In the genomic region with DNA sequence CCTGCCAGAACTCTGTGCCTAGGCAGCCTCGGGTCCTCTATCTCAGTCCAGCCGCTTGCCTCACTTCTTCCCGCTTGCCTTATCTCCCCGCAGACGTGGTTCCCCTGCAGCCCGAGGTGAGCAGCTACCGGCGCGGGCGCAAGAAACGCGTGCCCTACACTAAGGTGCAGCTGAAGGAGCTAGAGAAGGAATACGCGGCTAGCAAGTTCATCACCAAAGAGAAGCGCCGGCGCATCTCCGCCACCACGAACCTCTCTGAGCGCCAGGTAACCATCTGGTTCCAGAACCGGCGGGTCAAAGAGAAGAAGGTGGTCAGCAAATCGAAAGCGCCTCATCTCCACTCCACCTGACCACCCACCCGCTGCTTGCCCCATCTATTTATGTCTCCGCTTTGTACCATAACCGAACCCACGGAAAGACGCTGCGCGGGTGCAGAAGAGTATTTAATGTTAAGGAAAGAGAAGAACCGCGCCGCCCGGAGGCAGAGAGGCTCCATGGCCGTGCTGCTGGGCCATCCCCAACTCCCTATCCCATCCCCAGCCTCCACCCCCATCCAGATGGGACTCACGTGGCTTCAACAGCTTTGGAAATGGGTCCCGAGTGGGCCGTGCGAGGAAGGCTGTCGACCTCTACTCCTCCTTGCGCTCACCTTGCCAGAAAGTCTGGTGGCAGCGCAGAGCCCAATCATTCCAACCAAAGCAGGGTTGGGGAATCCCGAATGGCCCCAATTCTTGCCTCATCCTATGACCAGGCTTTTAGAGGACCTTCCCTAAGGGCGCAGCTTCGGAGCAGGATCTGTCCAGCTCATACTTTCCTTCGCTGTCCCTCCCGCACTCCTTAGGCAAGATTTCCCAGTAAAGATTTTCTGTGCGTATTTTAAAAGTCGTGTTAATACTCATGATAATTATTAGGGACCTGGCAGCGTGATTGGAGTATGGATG, we compare ENCODE assay signal across 21 cellular contexts. TPM values are rescaled to one million over a fixed set of nuclear protein-coding genes. Genes with fewer than 3 reads are reported as not detected.
"Had no signal": no experiment of that assay in that cellular context is flagged by ENCODE, and none has a peak within 500 bp of the region (broad histone marks: within the 10 kb centered on the region; RNA-seq: fewer than 3 reads in every experiment).

No MANE protein-coding gene starts in this region.

- H3K36me3 Mint-ChIP-seq: activated naive CD8-positive, alpha-beta T cell; natural killer cell had no signal

- DNase-seq: activated CD4-positive, alpha-beta T cell treated with anti-CD3 and anti-CD28 coated beads, Interleukin-2, amount 50 U/mL, for 4 hours; activated gamma-delta T cell treated with Interleukin-2 at 50 U/mL for 16 hours; activated T-cell treated with anti-CD3 and anti-CD28 coated beads for 4 hours; amniotic stem cell; effector memory CD4-positive, alpha-beta T cell; natural killer cell; posterior cingulate gyrus; spleen; stimulated activated naive CD4-positive, alpha-beta T cell; substantia nigra; tibial artery; WERI-Rb-1 had no signal

- H3K9me3 ChIP-seq: spleen, tibial artery had no signal

- ATAC-seq: natural killer cell had no signal

- H3K79me2 ChIP-seq: hepatocyte had no signal

- H3K27ac Mint-ChIP-seq: activated naive CD8-positive, alpha-beta T cell; activated T-helper 1 cell treated with anti-CD3 and anti-CD28 coated beads, Interleukin-12 subunit alpha, Interleukin-12 subunit beta, Interleukin-2, Interleukin-4 antibody, amounts not matched to agents 30 ng/mL and 10 ng/mL and 1 ng/mL, durations not matched to agents 14 hours and 24 hours and 36 hours; dendritic cell treated with granulocyte-macrophage colony-stimulating factor and Interleukin-4, amounts not matched to agents 40 ng/mL and 50 ng/mL, for 4 days; natural killer cell had no signal

- H3K9me3 Mint-ChIP-seq: activated T-helper 1 cell treated with anti-CD3 and anti-CD28 coated beads, Interleukin-12 subunit alpha, Interleukin-12 subunit beta, Interleukin-2, Interleukin-4 antibody, amounts not matched to agents 30 ng/mL and 10 ng/mL and 1 ng/mL, durations not matched to agents 14 hours and 24 hours and 36 hours; dendritic cell treated with granulocyte-macrophage colony-stimulating factor and Interleukin-4, amounts not matched to agents 40 ng/mL and 50 ng/mL, for 4 days; natural killer cell had no signal

- H3K4me2 ChIP-seq: hepatocyte had no signal

- H3K36me3 ChIP-seq: spleen, tibial artery, WERI-Rb-1 had no signal

- H2AFZ ChIP-seq: hepatocyte had no signal

- H3K27ac ChIP-seq: epithelial cell of prostate, hepatocyte, spleen, tibial artery, WERI-Rb-1 had no signal

- H3K4me3 Mint-ChIP-seq: activated naive CD8-positive, alpha-beta T cell; activated T-helper 1 cell treated with anti-CD3 and anti-CD28 coated beads, Interleukin-12 subunit alpha, Interleukin-12 subunit beta, Interleukin-2, Interleukin-4 antibody, amounts not matched to agents 30 ng/mL and 10 ng/mL and 1 ng/mL, durations not matched to agents 14 hours and 24 hours and 36 hours; dendritic cell treated with granulocyte-macrophage colony-stimulating factor and Interleukin-4, amounts not matched to agents 40 ng/mL and 50 ng/mL, for 4 days; natural killer cell had no signal

- H3K4me3 ChIP-seq: hepatocyte, lung, spleen, tibial artery had no signal

RNA-seq across cellular contexts. Expression of gene HOXC13, which starts 6.5 kb away (rescaled TPM):
- total RNA-seq: activated T-helper 1 cell treated with anti-CD3 and anti-CD28 coated beads, Interleukin-12 subunit alpha, Interleukin-12 subunit beta, Interleukin-2, Interleukin-4 antibody, amounts not matched to agents 30 ng/mL and 10 ng/mL and 1 ng/mL, durations not matched to agents 14 hours and 24 hours and 36 hours; chondrocyte; lung; natural killer cell; spleen; T-helper 2 cell treated with Interferon-gamma antibody and Interleukin-4, amounts not matched to agents 100 ng/mL and 5 ng/mL, for 36 hours had no signal
- polyA plus RNA-seq: lung, spleen had no signal

RNA-seq across cellular contexts. Expression of gene HOXC12, which starts 9.5 kb away (rescaled TPM):
- total RNA-seq: activated T-helper 1 cell treated with anti-CD3 and anti-CD28 coated beads, Interleukin-12 subunit alpha, Interleukin-12 subunit beta, Interleukin-2, Interleukin-4 antibody, amounts not matched to agents 30 ng/mL and 10 ng/mL and 1 ng/mL, durations not matched to agents 14 hours and 24 hours and 36 hours; chondrocyte; hepatocyte; lung; natural killer cell; renal cortical epithelial cell; spleen; T-helper 2 cell treated with Interferon-gamma antibody and Interleukin-4, amounts not matched to agents 100 ng/mL and 5 ng/mL, for 36 hours had no signal
- polyA plus RNA-seq: hepatocyte, lung, spleen had no signal

RNA-seq across cellular contexts. Expression of gene HOXC11, which starts 27.7 kb away (rescaled TPM):
- total RNA-seq: activated T-helper 1 cell treated with anti-CD3 and anti-CD28 coated beads, Interleukin-12 subunit alpha, Interleukin-12 subunit beta, Interleukin-2, Interleukin-4 antibody, amounts not matched to agents 30 ng/mL and 10 ng/mL and 1 ng/mL, durations not matched to agents 14 hours and 24 hours and 36 hours; chondrocyte; lung; natural killer cell; spleen; T-helper 2 cell treated with Interferon-gamma antibody and Interleukin-4, amounts not matched to agents 100 ng/mL and 5 ng/mL, for 36 hours had no signal
- polyA plus RNA-seq: lung, spleen had no signal

RNA-seq across cellular contexts. Expression of gene HOTAIR, which starts 29.6 kb away (rescaled TPM):
- total RNA-seq: activated T-helper 1 cell treated with anti-CD3 and anti-CD28 coated beads, Interleukin-12 subunit alpha, Interleukin-12 subunit beta, Interleukin-2, Interleukin-4 antibody, amounts not matched to agents 30 ng/mL and 10 ng/mL and 1 ng/mL, durations not matched to agents 14 hours and 24 hours and 36 hours; chondrocyte; natural killer cell; spleen; T-helper 2 cell treated with Interferon-gamma antibody and Interleukin-4, amounts not matched to agents 100 ng/mL and 5 ng/mL, for 36 hours had no signal
- polyA plus RNA-seq: lung, spleen had no signal

RNA-seq across cellular contexts. Expression of gene HOXC10, which starts 39.8 kb away (rescaled TPM):
- total RNA-seq: activated T-helper 1 cell treated with anti-CD3 and anti-CD28 coated beads, Interleukin-12 subunit alpha, Interleukin-12 subunit beta, Interleukin-2, Interleukin-4 antibody, amounts not matched to agents 30 ng/mL and 10 ng/mL and 1 ng/mL, durations not matched to agents 14 hours and 24 hours and 36 hours; chondrocyte; natural killer cell; spleen; T-helper 2 cell treated with Interferon-gamma antibody and Interleukin-4, amounts not matched to agents 100 ng/mL and 5 ng/mL, for 36 hours had no signal
- polyA plus RNA-seq: lung, spleen had no signal
